In the genomic region with DNA sequence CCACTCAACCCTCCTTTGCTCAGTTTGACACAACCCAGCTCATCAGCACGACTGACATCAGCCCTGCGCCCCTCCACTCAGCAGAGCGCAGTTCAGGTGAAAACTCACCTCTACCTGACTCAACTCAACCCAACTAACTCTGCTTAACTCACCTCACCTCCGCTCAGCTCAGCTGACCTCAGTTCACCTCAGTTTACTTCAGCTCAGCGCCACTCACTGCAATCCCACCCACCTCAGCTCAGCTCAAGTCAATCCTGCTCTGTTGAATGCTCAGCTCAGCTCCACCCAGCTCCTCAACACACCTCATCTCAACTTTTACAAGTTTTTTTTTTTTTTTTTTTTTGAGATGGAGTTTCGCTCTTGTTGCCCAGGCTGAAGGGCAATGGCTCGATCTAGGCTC, we compare ENCODE assay signal across 22 cellular contexts. TPM values are rescaled to one million over a fixed set of nuclear protein-coding genes. Genes with fewer than 3 reads are reported as not detected.
DNase-seq lines count a peak whose midpoint lies in the region; ATAC-seq, FAIRE-seq and TF ChIP-seq lines count a peak whose summit lies in the region.
"Had no signal": no experiment of that assay in that cellular context is flagged by ENCODE, and none has a peak within 500 bp of the region (broad histone marks: within the 10 kb centered on the region; RNA-seq: fewer than 3 reads in every experiment).

No MANE protein-coding gene starts in this region.

- no peak for FAIRE-seq in GM12891 (lab: Jason Lieb, UNC)
- FAIRE-seq: A204.1, GM19239, H54 had no signal

- no peaks in the 10 kb centered on the region for H3K27me3 Mint-ChIP-seq in Calu3 (ENCODE audit: unreplicated experiment)

- no peaks in the 10 kb centered on the region for H3K27me3 ChIP-seq in WERI-Rb-1 (ENCODE audit: insufficient read depth, low read depth, severe bottlenecking)
- no peaks in the 10 kb centered on the region for H3K27me3 ChIP-seq in lower lobe of right lung (ENCODE audit: low read depth)
- H3K27me3 ChIP-seq: Peyer's patch had no signal

- no peak for DNase-seq in Calu3
- peak; percentile 24 for DNase-seq in WERI-Rb-1
- peak; percentile 17 for DNase-seq in lower lobe of right lung
- DNase-seq in stimulated activated effector memory CD8-positive, alpha-beta T cell treated with anti-CD3 and anti-CD28 coated beads, Interleukin-12 subunit alpha, Interleukin-12 subunit beta, amount 100 ng/mL, for 72 hours (ENCODE audit: low spot score in 2 of 2), result no peak
- DNase-seq in posterior vena cava (ENCODE audit: low spot score), result no peak
- DNase-seq in omental fat pad (ENCODE audit: low spot score), result no peak
- DNase-seq in GM12891 (ENCODE audit: insufficient read length, low spot score), result no peak
- DNase-seq: EL, GF-D8, MV-4-11, NCI-H1105 treated with DMSO at 0.1 percent for 48 hours, NCI-H1694, NCI-H2081, NCI-H2171, NCI-H524, NCI-H774, Peyer's patch, SJCRH30 had no signal

- TF ChIP-seq POLR2A in GM12891 (IDR thresholded peaks at IDR 0.05; ENCODE audit: low read depth, low read length), result no peak

- H3K4me1 ChIP-seq in lower lobe of right lung, result peaks cover 13% of the 10 kb centered on the region
- H3K4me1 ChIP-seq: Peyer's patch, SJCRH30 had no signal

- no peak overlapping the region for H3K27ac ChIP-seq in WERI-Rb-1
- no peak overlapping the region for H3K27ac ChIP-seq in lower lobe of right lung
- H3K27ac ChIP-seq: C4-2B, Peyer's patch, SJCRH30 had no signal

- ATAC-seq in lower lobe of right lung (no peak), omental fat pad (ENCODE audit: low FRiP score) (no peak)
- ATAC-seq in stimulated activated effector memory CD8-positive, alpha-beta T cell treated with anti-CD3 and anti-CD28 coated beads, Interleukin-12 subunit alpha, Interleukin-12 subunit beta, amount 100 ng/mL, for 72 hours, result no peak

- no peaks in the 10 kb centered on the region for H3K9me3 Mint-ChIP-seq in Calu3 (ENCODE audit: low read depth, unreplicated experiment)
- no peaks in the 10 kb centered on the region for H3K9me3 Mint-ChIP-seq in stimulated activated effector memory CD8-positive, alpha-beta T cell treated with anti-CD3 and anti-CD28 coated beads, Interleukin-12 subunit alpha, Interleukin-12 subunit beta, amount 100 ng/mL, for 72 hours

- intact Hi-C loops in Calu3 (cut with micrococcal nuclease; ENCODE audit: unreplicated experiment), result no loop called here
- intact Hi-C loops in lower lobe of right lung (cut with DNase I), result no loop called here
- intact Hi-C loops in posterior vena cava (cut with DNase I), result no loop called here

- H3K36me3 ChIP-seq in WERI-Rb-1, result no peaks in the 10 kb centered on the region
- no peaks in the 10 kb centered on the region for H3K36me3 ChIP-seq in lower lobe of right lung
- H3K36me3 ChIP-seq: Peyer's patch, SJCRH30 had no signal

- BruUV-seq in Calu3 (replicated peaks; lab: Mats Ljungman, UMichigan), result no TSS peak

- no peak for TF ChIP-seq CTCF in Calu3 (IDR thresholded peaks at IDR 0.05; ENCODE audit: unreplicated experiment)
- TF ChIP-seq CTCF in WERI-Rb-1 (IDR thresholded peaks at IDR 0.05; ENCODE audit: low read depth, low read length), result no peak
- no peak for TF ChIP-seq CTCF in lower lobe of right lung (IDR thresholded peaks at IDR 0.05)
- TF ChIP-seq CTCF in omental fat pad (IDR thresholded peaks at IDR 0.05), result no peak

- CTCF ChIA-PET in Calu3 (lab: Charles Lee), result interaction anchor here (0.6 to 1.7 kb wide), 2 partner anchors 37 to 203 kb away, joined by 3 to 4 read pairs; no protein-coding TSS in a partner anchor

- no peak overlapping the region for H3K4me3 ChIP-seq in WERI-Rb-1 (ENCODE audit: low read depth, low read length)
- H3K4me3 ChIP-seq in lower lobe of right lung, result no peak overlapping the region
- H3K4me3 ChIP-seq: Peyer's patch, SJCRH30 had no signal

- peaks cover 6% of the 10 kb centered on the region for H3K36me3 Mint-ChIP-seq in Calu3 (ENCODE audit: insufficient read depth, unreplicated experiment)
- H3K36me3 Mint-ChIP-seq in stimulated activated effector memory CD8-positive, alpha-beta T cell treated with anti-CD3 and anti-CD28 coated beads, Interleukin-12 subunit alpha, Interleukin-12 subunit beta, amount 100 ng/mL, for 72 hours, result no peaks in the 10 kb centered on the region

- H3K4me3 Mint-ChIP-seq in Calu3 (ENCODE audit: low read depth, unreplicated experiment), result no peak overlapping the region
- no peak overlapping the region for H3K4me3 Mint-ChIP-seq in stimulated activated effector memory CD8-positive, alpha-beta T cell treated with anti-CD3 and anti-CD28 coated beads, Interleukin-12 subunit alpha, Interleukin-12 subunit beta, amount 100 ng/mL, for 72 hours

- peak overlapping the region; percentile 18 for H3K27ac Mint-ChIP-seq in Calu3 (ENCODE audit: unreplicated experiment)
- H3K27ac Mint-ChIP-seq in stimulated activated effector memory CD8-positive, alpha-beta T cell treated with anti-CD3 and anti-CD28 coated beads, Interleukin-12 subunit alpha, Interleukin-12 subunit beta, amount 100 ng/mL, for 72 hours, result peak overlapping the region; percentile 13

- H3K4me1 Mint-ChIP-seq in Calu3 (ENCODE audit: low read depth, unreplicated experiment), result peaks cover 48% of the 10 kb centered on the region
- peaks cover 19% of the 10 kb centered on the region for H3K4me1 Mint-ChIP-seq in stimulated activated effector memory CD8-positive, alpha-beta T cell treated with anti-CD3 and anti-CD28 coated beads, Interleukin-12 subunit alpha, Interleukin-12 subunit beta, amount 100 ng/mL, for 72 hours

- H3K9me3 ChIP-seq in WERI-Rb-1 (ENCODE audit: severe bottlenecking) (no peaks in the 10 kb centered on the region), lower lobe of right lung (no peaks in the 10 kb centered on the region)
- H3K9me3 ChIP-seq: Peyer's patch, SJCRH30 had no signal

TF ChIP-seq in GM12891, 5 proteins besides CTCF, POLR2A, EP300 and RAD21:
- TF ChIP-seq POU2F2 (IDR thresholded peaks at IDR 0.05; ENCODE audit: low read depth, low read length), result no peak
- TF ChIP-seq SPI1 (IDR thresholded peaks at IDR 0.05; ENCODE audit: low read depth, low read length), result no peak
- TF ChIP-seq TAF1 (IDR thresholded peaks at IDR 0.05; ENCODE audit: low read depth, low read length), result no peak
- no peak for TF ChIP-seq POLR2AphosphoS5 (IDR thresholded peaks at IDR 0.05; ENCODE audit: low read depth, low read length)
- TF ChIP-seq PAX5 (IDR thresholded peaks at IDR 0.05; ENCODE audit: insufficient read depth, low read length, severe bottlenecking), result no peak

RNA-seq across cellular contexts. Expression of a gene that starts 39.6 kb away (rescaled TPM):
- total RNA-seq in Calu3 (2022) (137 and 147 TPM in 2 replicates), lower lobe of right lung (326 TPM), posterior vena cava (100 to 1,000 TPM in 1 of 2 donors, 10 to 100 TPM in 1; 95.5 to 170 TPM), omental fat pad (100 to 1,000 TPM; 158 to 345 (median 227) TPM)
- polyA plus RNA-seq in GM12891 (2012; ENCODE audit: low read depth, missing spikeins), result 0.60 TPM

Comparison
In these comparisons a context has a peak if more than half of its experiments do, and no peak if none do; other contexts are left out.
1. DNase-seq: peak in WERI-Rb-1 (single experiment) and lower lobe of right lung (single experiment); none in Calu3 (single experiment), stimulated activated effector memory CD8-positive, alpha-beta T cell treated with anti-CD3 and anti-CD28 coated beads, Interleukin-12 subunit alpha, Interleukin-12 subunit beta, amount 100 ng/mL, for 72 hours (0 of 2), posterior vena cava (single experiment), omental fat pad (single experiment) and GM12891 (single experiment).